In genomic region chr10:80382989-80383388, GRCh38 we compare ENCODE assay signal across 8 cellular contexts. TPM values are rescaled to one million over a fixed set of nuclear protein-coding genes. Genes with fewer than 3 reads are reported as not detected.
DNase-seq lines count a peak whose midpoint lies in the region; ATAC-seq, FAIRE-seq and TF ChIP-seq lines count a peak whose summit lies in the region.

No MANE protein-coding gene starts in this region.

- TF ChIP-seq EP300 in A549 (IDR thresholded peaks at IDR 0.05) = no peak

- TF ChIP-seq RAD21 in A549 (conservative IDR thresholded peaks at IDR 0.05 in 1 of 2, IDR thresholded peaks at IDR 0.05 in 1 of 2) = peak; percentile 85 to 90

- H3K4me2 ChIP-seq in A549 = peak overlapping the region; percentile 45

- WGBS in A549 (ENCODE audit: missing lambda C conversion rate) = under 1% methylated on average over 4 of the region's 4 CpGs

- H3K9me3 Mint-ChIP-seq in activated naive CD4-positive, alpha-beta T cell treated with anti-CD3 and anti-CD28 coated beads, Interleukin-2, amount 50 U/mL, for 72 hours = no peaks in the 10 kb centered on the region

- peak; percentile 63 to 70; a peak in 3 of 6 replicates for ATAC-seq in A549
- ATAC-seq in HG03108 (IDR thresholded peaks at IDR 0.05; ENCODE audit: unreplicated experiment) = peak; percentile 60
- peak; percentile 42 to 46 for ATAC-seq in activated naive CD4-positive, alpha-beta T cell treated with anti-CD3 and anti-CD28 coated beads, Interleukin-2, amount 50 U/mL, for 72 hours

- CTCF ChIA-PET in A549 (lab: Yijun Ruan, JAX) = interaction anchor here (0.7 to 15.2 kb wide), 31 partner anchors 9 to 636 kb away, joined by 3 to 184 read pairs (median 4); no protein-coding TSS in a partner anchor

- FAIRE-seq in A549 (lab: Jason Lieb, UNC) (no peak), G401.6 (lab: Jason Lieb, UNC) (peak; percentile 25)

- TF ChIP-seq POLR2A in A549 (IDR thresholded peaks at IDR 0.05; ENCODE audit: low read length) = no peak

- no peaks in the 10 kb centered on the region for H3K4me1 ChIP-seq in A549

- H3K4me3 ChIP-seq in A549 = no peak overlapping the region

- POLR2A ChIA-PET in A549 (lab: Yijun Ruan, JAX) = no interaction called here

- H3K36me3 Mint-ChIP-seq in activated naive CD4-positive, alpha-beta T cell treated with anti-CD3 and anti-CD28 coated beads, Interleukin-2, amount 50 U/mL, for 72 hours = no peaks in the 10 kb centered on the region

- H3K9me3 ChIP-seq in A549 = no peaks in the 10 kb centered on the region

- TF ChIP-seq CTCF in A549 (IDR thresholded peaks at IDR 0.05) = peak; percentile 86

- H3K27ac ChIP-seq in A549 = peak overlapping the region in 1 of 2 experiments; percentile 46; a peak in 1 of 6 replicates

- H3K27ac Mint-ChIP-seq in activated naive CD4-positive, alpha-beta T cell treated with anti-CD3 and anti-CD28 coated beads, Interleukin-2, amount 50 U/mL, for 72 hours = peak overlapping the region in 1 of 2 donors; percentile 67

- DNase-seq in A549 (ENCODE audit: low read depth in 1 of 2, low spot score in 1 of 2) (peak; percentile 36 to 46), OCI-M1 (lab: John Stamatoyannopoulos, UW) (peak; percentile 85), hepatic stellate cell (ENCODE audit: low spot score) (peak; percentile 22), NCI-H524 treated with DMSO at 0.1 percent for 48 hours (lab: John Stamatoyannopoulos, UW) (no peak)
- peak in 1 of 2 donors; percentile 30 for DNase-seq in activated naive CD4-positive, alpha-beta T cell treated with anti-CD3 and anti-CD28 coated beads, Interleukin-2, amount 50 U/mL, for 72 hours (ENCODE audit: low spot score in 2 of 2)
- peak; percentile 24 to 36 for DNase-seq in stimulated activated CD4-positive, alpha-beta T cell treated with anti-CD3 and anti-CD28 coated beads, Interleukin-2, amount 100 ng/mL, for 24 hours

TF ChIP-seq in A549, 52 proteins besides CTCF, POLR2A, EP300 and RAD21:
- TF ChIP-seq SMC3 (IDR thresholded peaks at IDR 0.05) (peak; percentile 81), REST (IDR thresholded peaks at IDR 0.05) (no peak)
TF ChIP-seq in A549: peak in this region for 1.

RNA-seq across cellular contexts. Expression of gene PRXL2A, which starts 25.4 kb away (rescaled TPM):
- polyA plus RNA-seq in A549 (2011; rRNA removed) = 47.6 and 59.3 TPM in 2 replicates
- polyA plus RNA-seq in A549 (2012; cell fraction: cytosol; rRNA removed) = 18.2 and 20.7 TPM in 2 replicates
- 4.5 and 5.5 TPM in 2 replicates for polyA plus RNA-seq in A549 (2012; cell fraction: nucleus; rRNA removed)
- 40.6 to 55.0 TPM (median 47.7 TPM) in 3 replicates for polyA plus RNA-seq in A549 (2017; fragmentation: RNase III; extraction: RNeasy Plus Mini Kit Qiagen cat#74134 plus additional on column Dnase treatment)
- 8.9 and 9.1 TPM in 2 replicates for polyA minus RNA-seq in A549 (2011; rRNA and poly(A)+ RNA removed)
- 10 to 100 TPM; 15.1 to 18.5 TPM for total RNA-seq in activated naive CD4-positive, alpha-beta T cell treated with anti-CD3 and anti-CD28 coated beads, Interleukin-2, amount 50 U/mL, for 72 hours

RNA-seq across cellular contexts. Expression of gene DYDC2, which starts 26.4 kb away (rescaled TPM):
- polyA plus RNA-seq in A549 (2011; rRNA removed) (0.04 and 0.20 TPM in 2 replicates), A549 (2017; fragmentation: RNase III; extraction: RNeasy Plus Mini Kit Qiagen cat#74134 plus additional on column Dnase treatment) (0.13 TPM in 1 of 3 replicates, not detected in the others)
- 0.03 TPM in 1 of 2 replicates, not detected in the other for polyA plus RNA-seq in A549 (2012; cell fraction: cytosol; rRNA removed)
- polyA plus RNA-seq in A549 (2012; cell fraction: nucleus; rRNA removed) = not detected in 2 replicates
- polyA minus RNA-seq in A549 (2011; rRNA and poly(A)+ RNA removed) = not detected in 2 replicates
- not detected for total RNA-seq in activated naive CD4-positive, alpha-beta T cell treated with anti-CD3 and anti-CD28 coated beads, Interleukin-2, amount 50 U/mL, for 72 hours

RNA-seq across cellular contexts. Expression of gene DYDC1, which starts 26.4 kb away (rescaled TPM):
- polyA plus RNA-seq in A549 (2011; rRNA removed) (not detected in 2 replicates), A549 (2017; fragmentation: RNase III; extraction: RNeasy Plus Mini Kit Qiagen cat#74134 plus additional on column Dnase treatment) (not detected in 3 replicates)
- not detected in 2 replicates for polyA plus RNA-seq in A549 (2012; cell fraction: cytosol; rRNA removed)
- polyA plus RNA-seq in A549 (2012; cell fraction: nucleus; rRNA removed) = not detected in 2 replicates
- not detected in 2 replicates for polyA minus RNA-seq in A549 (2011; rRNA and poly(A)+ RNA removed)
- total RNA-seq in activated naive CD4-positive, alpha-beta T cell treated with anti-CD3 and anti-CD28 coated beads, Interleukin-2, amount 50 U/mL, for 72 hours = not detected
